Comparison of ENCODE assay signal across 1 cellular context in the genomic region with DNA sequence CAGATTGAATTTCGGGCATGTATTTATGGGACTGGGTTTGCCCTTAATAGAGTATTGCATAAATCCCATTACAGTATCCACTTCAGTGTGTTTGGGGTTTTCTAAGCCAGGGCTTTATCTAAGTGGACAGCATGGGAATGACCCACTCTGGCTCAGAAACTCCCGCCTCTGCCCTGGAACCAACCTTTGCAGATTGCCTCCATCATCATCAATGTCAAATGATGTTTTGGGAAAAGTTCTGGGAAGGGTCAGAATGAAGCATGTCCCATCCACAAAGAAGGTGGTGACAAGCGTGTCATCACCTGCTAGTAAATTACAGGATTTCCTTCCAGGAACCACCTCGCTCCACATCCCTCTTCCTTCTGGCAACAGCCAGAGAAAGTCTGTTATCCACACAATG.
TF ChIP-seq lines count a peak whose summit lies in the region.

No MANE protein-coding gene starts in this region.

TF ChIP-seq in GM23338, 12 proteins besides CTCF, POLR2A, EP300 and RAD21 (continued from another document):
- TF ChIP-seq, protein P1, sequence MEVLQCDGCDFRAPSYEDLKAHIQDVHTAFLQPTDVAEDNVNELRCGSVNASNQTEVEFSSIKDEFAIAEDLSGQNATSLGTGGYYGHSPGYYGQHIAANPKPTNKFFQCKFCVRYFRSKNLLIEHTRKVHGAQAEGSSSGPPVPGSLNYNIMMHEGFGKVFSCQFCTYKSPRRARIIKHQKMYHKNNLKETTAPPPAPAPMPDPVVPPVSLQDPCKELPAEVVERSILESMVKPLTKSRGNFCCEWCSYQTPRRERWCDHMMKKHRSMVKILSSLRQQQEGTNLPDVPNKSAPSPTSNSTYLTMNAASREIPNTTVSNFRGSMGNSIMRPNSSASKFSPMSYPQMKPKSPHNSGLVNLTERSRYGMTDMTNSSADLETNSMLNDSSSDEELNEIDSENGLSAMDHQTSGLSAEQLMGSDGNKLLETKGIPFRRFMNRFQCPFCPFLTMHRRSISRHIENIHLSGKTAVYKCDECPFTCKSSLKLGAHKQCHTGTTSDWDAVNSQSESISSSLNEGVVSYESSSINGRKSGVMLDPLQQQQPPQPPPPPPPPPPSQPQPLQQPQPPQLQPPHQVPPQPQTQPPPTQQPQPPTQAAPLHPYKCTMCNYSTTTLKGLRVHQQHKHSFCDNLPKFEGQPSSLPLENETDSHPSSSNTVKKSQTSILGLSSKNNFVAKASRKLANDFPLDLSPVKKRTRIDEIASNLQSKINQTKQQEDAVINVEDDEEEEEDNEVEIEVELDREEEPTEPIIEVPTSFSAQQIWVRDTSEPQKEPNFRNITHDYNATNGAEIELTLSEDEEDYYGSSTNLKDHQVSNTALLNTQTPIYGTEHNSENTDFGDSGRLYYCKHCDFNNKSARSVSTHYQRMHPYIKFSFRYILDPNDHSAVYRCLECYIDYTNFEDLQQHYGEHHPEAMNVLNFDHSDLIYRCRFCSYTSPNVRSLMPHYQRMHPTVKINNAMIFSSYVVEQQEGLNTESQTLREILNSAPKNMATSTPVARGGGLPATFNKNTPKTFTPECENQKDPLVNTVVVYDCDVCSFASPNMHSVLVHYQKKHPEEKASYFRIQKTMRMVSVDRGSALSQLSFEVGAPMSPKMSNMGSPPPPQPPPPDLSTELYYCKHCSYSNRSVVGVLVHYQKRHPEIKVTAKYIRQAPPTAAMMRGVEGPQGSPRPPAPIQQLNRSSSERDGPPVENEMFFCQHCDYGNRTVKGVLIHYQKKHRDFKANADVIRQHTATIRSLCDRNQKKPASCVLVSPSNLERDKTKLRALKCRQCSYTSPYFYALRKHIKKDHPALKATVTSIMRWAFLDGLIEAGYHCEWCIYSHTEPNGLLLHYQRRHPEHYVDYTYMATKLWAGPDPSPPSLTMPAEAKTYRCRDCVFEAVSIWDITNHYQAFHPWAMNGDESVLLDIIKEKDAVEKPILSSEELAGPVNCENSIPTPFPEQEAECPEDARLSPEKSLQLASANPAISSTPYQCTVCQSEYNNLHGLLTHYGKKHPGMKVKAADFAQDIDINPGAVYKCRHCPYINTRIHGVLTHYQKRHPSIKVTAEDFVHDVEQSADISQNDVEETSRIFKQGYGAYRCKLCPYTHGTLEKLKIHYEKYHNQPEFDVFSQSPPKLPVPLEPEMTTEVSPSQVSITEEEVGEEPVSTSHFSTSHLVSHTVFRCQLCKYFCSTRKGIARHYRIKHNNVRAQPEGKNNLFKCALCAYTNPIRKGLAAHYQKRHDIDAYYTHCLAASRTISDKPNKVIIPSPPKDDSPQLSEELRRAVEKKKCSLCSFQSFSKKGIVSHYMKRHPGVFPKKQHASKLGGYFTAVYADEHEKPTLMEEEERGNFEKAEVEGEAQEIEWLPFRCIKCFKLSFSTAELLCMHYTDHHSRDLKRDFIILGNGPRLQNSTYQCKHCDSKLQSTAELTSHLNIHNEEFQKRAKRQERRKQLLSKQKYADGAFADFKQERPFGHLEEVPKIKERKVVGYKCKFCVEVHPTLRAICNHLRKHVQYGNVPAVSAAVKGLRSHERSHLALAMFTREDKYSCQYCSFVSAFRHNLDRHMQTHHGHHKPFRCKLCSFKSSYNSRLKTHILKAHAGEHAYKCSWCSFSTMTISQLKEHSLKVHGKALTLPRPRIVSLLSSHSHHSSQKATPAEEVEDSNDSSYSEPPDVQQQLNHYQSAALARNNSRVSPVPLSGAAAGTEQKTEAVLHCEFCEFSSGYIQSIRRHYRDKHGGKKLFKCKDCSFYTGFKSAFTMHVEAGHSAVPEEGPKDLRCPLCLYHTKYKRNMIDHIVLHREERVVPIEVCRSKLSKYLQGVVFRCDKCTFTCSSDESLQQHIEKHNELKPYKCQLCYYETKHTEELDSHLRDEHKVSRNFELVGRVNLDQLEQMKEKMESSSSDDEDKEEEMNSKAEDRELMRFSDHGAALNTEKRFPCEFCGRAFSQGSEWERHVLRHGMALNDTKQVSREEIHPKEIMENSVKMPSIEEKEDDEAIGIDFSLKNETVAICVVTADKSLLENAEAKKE (CRISPR knock-in tag; IDR thresholded peaks at IDR 0.05) = no peak
- no peak for TF ChIP-seq EZH2 (IDR thresholded peaks at IDR 0.05; ENCODE audit: low read depth, unreplicated experiment)
- TF ChIP-seq JUNB (IDR thresholded peaks at IDR 0.05; ENCODE audit: unreplicated experiment) = no peak
TF ChIP-seq in GM23338: peak in this region for 0.
